In the genomic region with DNA sequence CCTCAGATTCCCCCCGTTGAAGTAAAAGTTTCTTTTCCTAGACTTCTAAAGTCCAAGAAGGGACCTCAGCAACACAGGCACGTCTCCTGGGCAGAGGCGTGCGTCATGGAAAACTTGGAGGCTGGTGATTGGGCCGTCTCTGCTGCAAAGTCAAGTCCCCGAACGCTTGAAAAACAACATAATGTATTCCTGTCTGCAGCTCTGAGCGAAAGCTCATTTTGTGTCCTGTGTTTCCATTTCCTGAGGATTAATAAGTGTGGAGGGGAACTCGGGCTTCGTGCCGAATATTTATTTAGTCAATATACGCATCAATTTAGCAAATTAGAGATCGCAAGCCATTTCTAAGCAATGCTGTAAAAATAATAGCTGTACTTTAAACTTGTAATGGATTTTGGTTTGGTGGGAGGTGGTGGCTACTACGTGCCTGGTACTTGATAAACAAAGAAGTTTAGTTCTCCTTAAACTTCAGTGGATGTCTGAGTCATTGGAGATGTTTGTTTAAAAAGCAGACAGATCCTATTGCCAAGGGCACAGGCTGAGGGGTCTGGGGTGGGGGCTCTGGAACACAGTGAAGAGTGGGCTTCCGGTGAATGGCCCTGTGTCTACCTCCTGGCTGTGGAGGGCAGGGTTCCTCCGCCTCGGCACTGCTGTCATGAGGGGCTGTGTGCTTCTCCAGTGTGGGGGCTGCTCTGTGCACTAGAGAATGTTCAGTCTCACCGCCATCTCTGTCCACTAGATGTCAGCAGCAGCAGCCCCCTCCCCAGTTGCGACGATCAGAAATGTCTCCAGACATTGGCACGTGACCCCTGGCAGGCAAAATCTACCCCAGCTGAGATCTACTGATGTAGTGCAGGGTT, we compare ENCODE assay signal across 1 cellular context.
TF ChIP-seq lines count a peak whose summit lies in the region.

No MANE protein-coding gene starts in this region.

TF ChIP-seq in HepG2, 621 proteins besides CTCF, POLR2A, EP300 and RAD21 (continued from another document and continues in another):
- peak; percentile 48; the same call in 1 of the 2 replicates for TF ChIP-seq RXRB (CRISPR knock-in tag; IDR thresholded peaks at IDR 0.05; ENCODE audit: borderline replicate concordance)
- no peak; the same call in 1 of the 2 replicates for TF ChIP-seq ZFP41 (CRISPR knock-in tag; IDR thresholded peaks at IDR 0.05; ENCODE audit: borderline replicate concordance)
- TF ChIP-seq, protein P1, sequence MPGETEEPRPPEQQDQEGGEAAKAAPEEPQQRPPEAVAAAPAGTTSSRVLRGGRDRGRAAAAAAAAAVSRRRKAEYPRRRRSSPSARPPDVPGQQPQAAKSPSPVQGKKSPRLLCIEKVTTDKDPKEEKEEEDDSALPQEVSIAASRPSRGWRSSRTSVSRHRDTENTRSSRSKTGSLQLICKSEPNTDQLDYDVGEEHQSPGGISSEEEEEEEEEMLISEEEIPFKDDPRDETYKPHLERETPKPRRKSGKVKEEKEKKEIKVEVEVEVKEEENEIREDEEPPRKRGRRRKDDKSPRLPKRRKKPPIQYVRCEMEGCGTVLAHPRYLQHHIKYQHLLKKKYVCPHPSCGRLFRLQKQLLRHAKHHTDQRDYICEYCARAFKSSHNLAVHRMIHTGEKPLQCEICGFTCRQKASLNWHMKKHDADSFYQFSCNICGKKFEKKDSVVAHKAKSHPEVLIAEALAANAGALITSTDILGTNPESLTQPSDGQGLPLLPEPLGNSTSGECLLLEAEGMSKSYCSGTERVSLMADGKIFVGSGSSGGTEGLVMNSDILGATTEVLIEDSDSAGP (CRISPR knock-in tag; IDR thresholded peaks at IDR 0.05; ENCODE audit: borderline replicate concordance), result 0 out of 2 replicates have a peak, but pooled peaks have one; percentile 15
- peak; percentile 63; the same call in 1 of the 2 replicates for TF ChIP-seq KAT8 (CRISPR knock-in tag; IDR thresholded peaks at IDR 0.05)
- TF ChIP-seq GABPA (IDR thresholded peaks at IDR 0.05; ENCODE audit: low read depth, low read length), result no peak
- peak; percentile 82 for TF ChIP-seq GABPA (CRISPR knock-in tag; IDR thresholded peaks at IDR 0.05; ENCODE audit: low read depth)
- TF ChIP-seq KDM2A (CRISPR knock-in tag; IDR thresholded peaks at IDR 0.05; ENCODE audit: borderline replicate concordance, low read depth), result peak; percentile 44; the same call in 1 of the 2 replicates
- TF ChIP-seq IRF2 (CRISPR knock-in tag; IDR thresholded peaks at IDR 0.05), result peak; percentile 48; the same call in 1 of the 2 replicates
- TF ChIP-seq PLSCR1 (CRISPR knock-in tag; IDR thresholded peaks at IDR 0.05; ENCODE audit: borderline replicate concordance), result no peak
- no peak for TF ChIP-seq SOX13 (IDR thresholded peaks at IDR 0.05)
- peak in 1 of 2 experiments; percentile 13; a peak in 1 of 4 replicates for TF ChIP-seq SOX13 (CRISPR knock-in tag; conservative IDR thresholded peaks at IDR 0.05 in 1 of 2, IDR thresholded peaks at IDR 0.05 in 1 of 2)
- TF ChIP-seq ZBTB43 (CRISPR knock-in tag; conservative IDR thresholded peaks at IDR 0.05), result no peak
- peak; percentile 100 for TF ChIP-seq ZBTB7A (CRISPR knock-in tag; IDR thresholded peaks at IDR 0.05)
- TF ChIP-seq, protein P2, sequence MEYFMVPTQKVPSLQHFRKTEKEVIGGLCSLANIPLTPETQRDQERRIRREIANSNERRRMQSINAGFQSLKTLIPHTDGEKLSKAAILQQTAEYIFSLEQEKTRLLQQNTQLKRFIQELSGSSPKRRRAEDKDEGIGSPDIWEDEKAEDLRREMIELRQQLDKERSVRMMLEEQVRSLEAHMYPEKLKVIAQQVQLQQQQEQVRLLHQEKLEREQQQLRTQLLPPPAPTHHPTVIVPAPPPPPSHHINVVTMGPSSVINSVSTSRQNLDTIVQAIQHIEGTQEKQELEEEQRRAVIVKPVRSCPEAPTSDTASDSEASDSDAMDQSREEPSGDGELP (IDR thresholded peaks at IDR 0.05; ENCODE audit: borderline replicate concordance, low read depth), result 0 out of 2 replicates have a peak, but pooled peaks have one; percentile 39
- TF ChIP-seq ZMYM4 (CRISPR knock-in tag; IDR thresholded peaks at IDR 0.05), result 0 out of 2 replicates have a peak, but pooled peaks have one; percentile 26
- peak; percentile 66; the same call in 1 of the 2 replicates for TF ChIP-seq ZSCAN25 (CRISPR knock-in tag; IDR thresholded peaks at IDR 0.05)
- 0 out of 2 replicates have a peak, but pooled peaks have one; percentile 26 for TF ChIP-seq ZBTB26 (CRISPR knock-in tag; IDR thresholded peaks at IDR 0.05; ENCODE audit: borderline replicate concordance)
- 0 out of 2 replicates have a peak, but pooled peaks have one; percentile 27 for TF ChIP-seq HNRNPL (IDR thresholded peaks at IDR 0.05; ENCODE audit: low read depth, low read length)
- TF ChIP-seq ERF (CRISPR knock-in tag; IDR thresholded peaks at IDR 0.05), result no peak
- TF ChIP-seq CREB3 (CRISPR knock-in tag; IDR thresholded peaks at IDR 0.05), result no peak
- no peak for TF ChIP-seq ZNF383 (CRISPR knock-in tag; IDR thresholded peaks at IDR 0.05; ENCODE audit: borderline replicate concordance)
- TF ChIP-seq RARA (CRISPR knock-in tag; IDR thresholded peaks at IDR 0.05), result peak; percentile 85
- TF ChIP-seq MEF2D (CRISPR knock-in tag; IDR thresholded peaks at IDR 0.05), result peak; percentile 66
- 0 out of 2 replicates have a peak, but pooled peaks have one; percentile 31 for TF ChIP-seq ZNF33B (CRISPR knock-in tag; IDR thresholded peaks at IDR 0.05)
- TF ChIP-seq DNMT3B (CRISPR knock-in tag; conservative IDR thresholded peaks at IDR 0.05), result no peak
- no peak for TF ChIP-seq FIP1L1 (IDR thresholded peaks at IDR 0.05; ENCODE audit: borderline replicate concordance, insufficient read depth, low read depth, low read length)
- TF ChIP-seq, protein P3, sequence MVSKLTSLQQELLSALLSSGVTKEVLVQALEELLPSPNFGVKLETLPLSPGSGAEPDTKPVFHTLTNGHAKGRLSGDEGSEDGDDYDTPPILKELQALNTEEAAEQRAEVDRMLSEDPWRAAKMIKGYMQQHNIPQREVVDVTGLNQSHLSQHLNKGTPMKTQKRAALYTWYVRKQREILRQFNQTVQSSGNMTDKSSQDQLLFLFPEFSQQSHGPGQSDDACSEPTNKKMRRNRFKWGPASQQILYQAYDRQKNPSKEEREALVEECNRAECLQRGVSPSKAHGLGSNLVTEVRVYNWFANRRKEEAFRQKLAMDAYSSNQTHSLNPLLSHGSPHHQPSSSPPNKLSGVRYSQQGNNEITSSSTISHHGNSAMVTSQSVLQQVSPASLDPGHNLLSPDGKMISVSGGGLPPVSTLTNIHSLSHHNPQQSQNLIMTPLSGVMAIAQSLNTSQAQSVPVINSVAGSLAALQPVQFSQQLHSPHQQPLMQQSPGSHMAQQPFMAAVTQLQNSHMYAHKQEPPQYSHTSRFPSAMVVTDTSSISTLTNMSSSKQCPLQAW (CRISPR knock-in tag; IDR thresholded peaks at IDR 0.05), result 0 out of 2 replicates have a peak, but pooled peaks have one; percentile 7
- no peak for TF ChIP-seq SUZ12 (IDR thresholded peaks at IDR 0.05; ENCODE audit: low read depth, low read length)
- TF ChIP-seq SAP130 (CRISPR knock-in tag; IDR thresholded peaks at IDR 0.05; ENCODE audit: low read depth), result peak; percentile 46
- TF ChIP-seq STAG1 (CRISPR knock-in tag; IDR thresholded peaks at IDR 0.05), result peak; percentile 67
- peak; percentile 69 for TF ChIP-seq SKI (IDR thresholded peaks at IDR 0.05; ENCODE audit: partially characterized antibody)
- 0 out of 2 replicates have a peak, but pooled peaks have one; percentile 20 for TF ChIP-seq ARHGAP35 (CRISPR knock-in tag; IDR thresholded peaks at IDR 0.05; ENCODE audit: borderline replicate concordance)
- no peak for TF ChIP-seq ZNF234 (CRISPR knock-in tag; conservative IDR thresholded peaks at IDR 0.05)
- TF ChIP-seq, protein P4, sequence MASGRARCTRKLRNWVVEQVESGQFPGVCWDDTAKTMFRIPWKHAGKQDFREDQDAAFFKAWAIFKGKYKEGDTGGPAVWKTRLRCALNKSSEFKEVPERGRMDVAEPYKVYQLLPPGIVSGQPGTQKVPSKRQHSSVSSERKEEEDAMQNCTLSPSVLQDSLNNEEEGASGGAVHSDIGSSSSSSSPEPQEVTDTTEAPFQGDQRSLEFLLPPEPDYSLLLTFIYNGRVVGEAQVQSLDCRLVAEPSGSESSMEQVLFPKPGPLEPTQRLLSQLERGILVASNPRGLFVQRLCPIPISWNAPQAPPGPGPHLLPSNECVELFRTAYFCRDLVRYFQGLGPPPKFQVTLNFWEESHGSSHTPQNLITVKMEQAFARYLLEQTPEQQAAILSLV (CRISPR knock-in tag; IDR thresholded peaks at IDR 0.05; ENCODE audit: borderline replicate concordance), result peak; percentile 48; the same call in 1 of the 2 replicates
- TF ChIP-seq GMEB1 (CRISPR knock-in tag; IDR thresholded peaks at IDR 0.05; ENCODE audit: borderline replicate concordance), result peak; percentile 45
- TF ChIP-seq ZNF598 (CRISPR knock-in tag; IDR thresholded peaks at IDR 0.05; ENCODE audit: borderline replicate concordance), result peak; percentile 83; the same call in 1 of the 2 replicates
- TF ChIP-seq CC2D1A (CRISPR knock-in tag; IDR thresholded peaks at IDR 0.05), result no peak
- peak; percentile 64 for TF ChIP-seq PAXIP1 (CRISPR knock-in tag; conservative IDR thresholded peaks at IDR 0.05)
- 0 out of 2 replicates have a peak, but pooled peaks have one; percentile 19 for TF ChIP-seq ZNF691 (CRISPR knock-in tag; IDR thresholded peaks at IDR 0.05; ENCODE audit: borderline replicate concordance, low read depth)
- TF ChIP-seq ZNF317 (CRISPR knock-in tag; IDR thresholded peaks at IDR 0.05), result 0 out of 2 replicates have a peak, but pooled peaks have one; percentile 12
- TF ChIP-seq LCORL (IDR thresholded peaks at IDR 0.05), result no peak
- TF ChIP-seq LCORL (CRISPR knock-in tag; IDR thresholded peaks at IDR 0.05), result peak; percentile 29; the same call in 1 of the 2 replicates
